In genomic region chr10:45261243-45261775, GRCh38 we compare ENCODE assay signal across 24 cellular contexts. TPM values are rescaled to one million over a fixed set of nuclear protein-coding genes. Genes with fewer than 3 reads are reported as not detected.
DNase-seq lines count a peak whose midpoint lies in the region; ATAC-seq and TF ChIP-seq lines count a peak whose summit lies in the region.
"Had no signal": no experiment of that assay in that cellular context is flagged by ENCODE, and none has a peak within 500 bp of the region (broad histone marks: within the 10 kb centered on the region; RNA-seq: fewer than 3 reads in every experiment).

No MANE protein-coding gene starts in this region.

- TF ChIP-seq CTCF in glutamatergic neuron (IDR thresholded peaks at IDR 0.05; ENCODE audit: partially characterized antibody, unreplicated experiment): no peak
- TF ChIP-seq CTCF in mesothelial cell of epicardium (IDR thresholded peaks at IDR 0.05; ENCODE audit: unreplicated experiment): no peak

- no peak overlapping the region for H3K27ac Mint-ChIP-seq in activated CD4-positive, alpha-beta T cell treated with anti-CD3 and anti-CD28 coated beads, Interleukin-2, amount 10 ng/mL, durations not matched to agents 24 days and 14 days
- no peak overlapping the region for H3K27ac Mint-ChIP-seq in activated CD4-positive, alpha-beta T cell treated with anti-CD3 and anti-CD28 coated beads, Interleukin-2, amount 10 ng/mL, durations not matched to agents 7 days and 5 days
- peak overlapping the region; percentile 85 for H3K27ac Mint-ChIP-seq in glutamatergic neuron (ENCODE audit: unreplicated experiment)
- peak overlapping the region; percentile 31 for H3K27ac Mint-ChIP-seq in mesothelial cell of epicardium
- H3K27ac Mint-ChIP-seq: B cell; CD4-positive, alpha-beta T cell; CD8-positive, alpha-beta T cell had no signal

- no peaks in the 10 kb centered on the region for H3K36me3 Mint-ChIP-seq in activated CD4-positive, alpha-beta T cell treated with anti-CD3 and anti-CD28 coated beads, Interleukin-2, amount 10 ng/mL, durations not matched to agents 24 days and 14 days (ENCODE audit: low read depth)
- no peaks in the 10 kb centered on the region for H3K36me3 Mint-ChIP-seq in activated CD4-positive, alpha-beta T cell treated with anti-CD3 and anti-CD28 coated beads, Interleukin-2, amount 10 ng/mL, durations not matched to agents 7 days and 5 days (ENCODE audit: low read depth)
- H3K36me3 Mint-ChIP-seq in glutamatergic neuron (ENCODE audit: unreplicated experiment): no peaks in the 10 kb centered on the region
- H3K36me3 Mint-ChIP-seq in mesothelial cell of epicardium: no peaks in the 10 kb centered on the region
- H3K36me3 Mint-ChIP-seq: CD8-positive, alpha-beta T cell had no signal

- H3K9me3 Mint-ChIP-seq in activated CD4-positive, alpha-beta T cell treated with anti-CD3 and anti-CD28 coated beads, Interleukin-2, amount 10 ng/mL, durations not matched to agents 24 days and 14 days: no peaks in the 10 kb centered on the region
- no peaks in the 10 kb centered on the region for H3K9me3 Mint-ChIP-seq in activated CD4-positive, alpha-beta T cell treated with anti-CD3 and anti-CD28 coated beads, Interleukin-2, amount 10 ng/mL, durations not matched to agents 7 days and 5 days
- H3K9me3 Mint-ChIP-seq in glutamatergic neuron (ENCODE audit: unreplicated experiment) (peaks cover 5% of the 10 kb centered on the region), mesothelial cell of epicardium (peaks cover 4% of the 10 kb centered on the region)

- H3K27me3 Mint-ChIP-seq in activated CD4-positive, alpha-beta T cell treated with anti-CD3 and anti-CD28 coated beads, Interleukin-2, amount 10 ng/mL, durations not matched to agents 24 days and 14 days: peaks cover 29% of the 10 kb centered on the region
- peaks cover 20% of the 10 kb centered on the region for H3K27me3 Mint-ChIP-seq in activated CD4-positive, alpha-beta T cell treated with anti-CD3 and anti-CD28 coated beads, Interleukin-2, amount 10 ng/mL, durations not matched to agents 7 days and 5 days
- H3K27me3 Mint-ChIP-seq in glutamatergic neuron (ENCODE audit: unreplicated experiment) (peaks cover 4% of the 10 kb centered on the region), mesothelial cell of epicardium (ENCODE audit: low read depth) (peaks cover 11% of the 10 kb centered on the region)

- ATAC-seq in HG03135 (IDR thresholded peaks at IDR 0.05; ENCODE audit: unreplicated experiment): no peak
- ATAC-seq in GM19023 (IDR thresholded peaks at IDR 0.05; ENCODE audit: unreplicated experiment): no peak
- ATAC-seq: A549; CD8-positive, alpha-beta T cell; GM12878 had no signal

- no peaks in the 10 kb centered on the region for H3K4me1 Mint-ChIP-seq in activated CD4-positive, alpha-beta T cell treated with anti-CD3 and anti-CD28 coated beads, Interleukin-2, amount 10 ng/mL, durations not matched to agents 24 days and 14 days
- no peaks in the 10 kb centered on the region for H3K4me1 Mint-ChIP-seq in activated CD4-positive, alpha-beta T cell treated with anti-CD3 and anti-CD28 coated beads, Interleukin-2, amount 10 ng/mL, durations not matched to agents 7 days and 5 days
- H3K4me1 Mint-ChIP-seq in glutamatergic neuron (ENCODE audit: low read depth, unreplicated experiment) (no peaks in the 10 kb centered on the region), mesothelial cell of epicardium (peaks cover 8% of the 10 kb centered on the region)
- H3K4me1 Mint-ChIP-seq: B cell had no signal

- H3K4me3 Mint-ChIP-seq in activated CD4-positive, alpha-beta T cell treated with anti-CD3 and anti-CD28 coated beads, Interleukin-2, amount 10 ng/mL, durations not matched to agents 24 days and 14 days: no peak overlapping the region
- H3K4me3 Mint-ChIP-seq in activated CD4-positive, alpha-beta T cell treated with anti-CD3 and anti-CD28 coated beads, Interleukin-2, amount 10 ng/mL, durations not matched to agents 7 days and 5 days: no peak overlapping the region
- no peak overlapping the region for H3K4me3 Mint-ChIP-seq in glutamatergic neuron (ENCODE audit: unreplicated experiment)
- H3K4me3 Mint-ChIP-seq in mesothelial cell of epicardium: no peak overlapping the region
- H3K4me3 Mint-ChIP-seq: B cell; CD4-positive, alpha-beta T cell; CD8-positive, alpha-beta T cell had no signal

- intact Hi-C loops in activated CD4-positive, alpha-beta T cell treated with anti-CD3 and anti-CD28 coated beads, Interleukin-2, amount 10 ng/mL, durations not matched to agents 24 days and 14 days (cut with micrococcal nuclease): no loop called here

- POLR2A ChIA-PET in activated CD4-positive, alpha-beta T cell treated with anti-CD3 and anti-CD28 coated beads, Interleukin-2, amount 10 ng/mL, durations not matched to agents 7 days and 5 days (lab: Charles Lee): no interaction called here

- peak; percentile 13 for DNase-seq in activated CD4-positive, alpha-beta T cell treated with anti-CD3 and anti-CD28 coated beads, Interleukin-2, amount 10 ng/mL, durations not matched to agents 24 days and 14 days
- no peak for DNase-seq in activated CD4-positive, alpha-beta T cell treated with anti-CD3 and anti-CD28 coated beads, Interleukin-2, amount 10 ng/mL, durations not matched to agents 7 days and 5 days
- no peak for DNase-seq in glutamatergic neuron
- no peak for DNase-seq in mesothelial cell of epicardium (ENCODE audit: low spot score in 2 of 2, unreplicated experiment in 2 of 2)
- no peak for DNase-seq in NOMO-1 (lab: John Stamatoyannopoulos, UW; ENCODE audit: unreplicated experiment in 2 of 2)
- DNase-seq: AML-193; CD4-positive, alpha-beta T cell; CD8-positive, alpha-beta T cell; COR-L47; DMS 273 treated with DMSO at 0.1 percent for 48 hours; DMS153; DMS53; DMS79; DND-41; EL; GDM1 had no signal

- CTCF ChIA-PET in activated CD4-positive, alpha-beta T cell treated with anti-CD3 and anti-CD28 coated beads, Interleukin-2, amount 10 ng/mL, durations not matched to agents 7 days and 5 days (lab: Charles Lee): no interaction called here

RNA-seq across cellular contexts. Expression of gene OR13A1, which starts 54.1 kb away (rescaled TPM):
- not detected in 2 replicates for total RNA-seq in activated CD4-positive, alpha-beta T cell treated with anti-CD3 and anti-CD28 coated beads, Interleukin-2, amount 10 ng/mL, durations not matched to agents 24 days and 14 days
- under 1 TPM; 0.10 to 0.15 TPM for total RNA-seq in activated CD4-positive, alpha-beta T cell treated with anti-CD3 and anti-CD28 coated beads, Interleukin-2, amount 10 ng/mL, durations not matched to agents 7 days and 5 days
- total RNA-seq in glutamatergic neuron (ENCODE audit: unreplicated experiment): 0.44 TPM
- total RNA-seq in mesothelial cell of epicardium: 0.13 to 0.35 TPM (median 0.16 TPM) in 3 replicates
- total RNA-seq: A172; CD4-positive, alpha-beta T cell; CD8-positive, alpha-beta T cell; Daoy; G401 had no signal

Comparison
In these comparisons a context has a peak if more than half of its experiments do, and no peak if none do; other contexts are left out.
1. H3K27ac Mint-ChIP-seq: peak in glutamatergic neuron (single experiment) and mesothelial cell of epicardium (single experiment); none in activated CD4-positive, alpha-beta T cell treated with anti-CD3 and anti-CD28 coated beads, Interleukin-2, amount 10 ng/mL, durations not matched to agents 24 days and 14 days (single experiment) and activated CD4-positive, alpha-beta T cell treated with anti-CD3 and anti-CD28 coated beads, Interleukin-2, amount 10 ng/mL, durations not matched to agents 7 days and 5 days (single experiment).